In the genomic region with DNA sequence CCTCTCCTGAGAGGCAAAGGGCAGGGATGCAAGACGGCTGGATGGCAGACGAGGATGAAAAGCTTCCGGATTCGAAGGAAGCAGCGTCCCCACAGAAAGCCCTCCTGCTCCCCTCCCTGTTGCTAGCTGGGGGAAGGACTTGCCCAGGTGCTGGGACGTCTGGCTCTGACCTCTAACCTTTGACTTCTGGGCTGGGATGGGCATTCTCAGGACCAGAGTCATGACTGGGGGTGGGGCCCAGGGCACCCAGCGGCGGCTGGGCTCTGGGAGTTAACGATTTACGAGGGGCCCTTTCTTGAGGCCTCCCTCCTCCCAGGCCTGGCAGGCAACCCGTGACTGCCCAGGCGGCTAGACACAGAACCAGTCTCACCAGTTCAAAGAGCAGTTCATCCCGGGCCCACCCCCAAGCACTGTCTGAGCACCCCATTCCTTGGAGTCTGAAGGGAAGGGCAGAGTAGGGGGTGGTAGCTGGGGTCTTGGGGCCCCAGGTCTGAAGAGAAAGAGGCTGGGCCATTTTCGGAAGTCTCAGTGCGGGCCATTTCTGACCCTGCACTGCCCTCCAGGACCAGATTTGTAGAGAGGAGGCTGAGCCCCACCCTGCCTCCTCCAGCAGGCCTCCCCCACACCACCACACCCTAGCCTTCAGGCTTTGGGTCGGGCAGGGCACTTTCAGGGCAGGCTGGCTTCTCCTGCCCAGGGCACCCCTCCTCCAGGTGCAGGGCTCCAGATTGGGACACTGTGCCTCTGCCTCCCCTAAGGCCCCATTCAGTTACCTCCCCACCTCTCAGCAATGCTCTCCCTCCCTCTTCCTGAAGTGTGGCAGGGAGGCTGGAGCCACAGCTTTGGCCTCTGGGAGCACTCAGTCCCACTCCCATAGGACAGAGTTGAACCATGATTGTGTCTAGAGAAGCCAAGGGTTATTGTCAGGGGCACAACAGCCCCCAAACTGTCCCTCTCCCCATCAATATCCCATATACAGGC, we compare ENCODE assay signal across 2 cellular contexts.
TF ChIP-seq lines count a peak whose summit lies in the region.

No MANE protein-coding gene starts in this region.

TF ChIP-seq in IMR-90, 13 proteins besides CTCF, POLR2A, EP300 and RAD21:
- TF ChIP-seq MXI1 (IDR thresholded peaks at IDR 0.05; ENCODE audit: borderline replicate concordance, low read depth, low read length) = no peak
- TF ChIP-seq USF2 (IDR thresholded peaks at IDR 0.05; ENCODE audit: low read depth, low read length) = no peak
- no peak for TF ChIP-seq BHLHE40 (IDR thresholded peaks at IDR 0.05; ENCODE audit: low read depth, low read length)
- no peak for TF ChIP-seq NFE2L2 (IDR thresholded peaks at IDR 0.05; ENCODE audit: low read depth, low read length)
- TF ChIP-seq MAFK (IDR thresholded peaks at IDR 0.05; ENCODE audit: low read depth, low read length) = no peak
TF ChIP-seq in IMR-90: peak in this region for 0.

TF ChIP-seq in HEK293T, 16 proteins besides CTCF, POLR2A, EP300 and RAD21:
- TF ChIP-seq SUZ12 (IDR thresholded peaks at IDR 0.05) = no peak
- no peak for TF ChIP-seq PKNOX1 (IDR thresholded peaks at IDR 0.05)
- no peak for TF ChIP-seq FOXM1 (IDR thresholded peaks at IDR 0.05; ENCODE audit: borderline replicate concordance)
- TF ChIP-seq HDGF (IDR thresholded peaks at IDR 0.05; ENCODE audit: borderline replicate concordance) = no peak
- TF ChIP-seq TARDBP (IDR thresholded peaks at IDR 0.05) = no peak
- no peak for TF ChIP-seq NFRKB (IDR thresholded peaks at IDR 0.05)
- no peak for TF ChIP-seq FOXK2 (IDR thresholded peaks at IDR 0.05)
- no peak for TF ChIP-seq ARNT (IDR thresholded peaks at IDR 0.05)
